1 cellular context compared by ENCODE assay signal in the genomic region with DNA sequence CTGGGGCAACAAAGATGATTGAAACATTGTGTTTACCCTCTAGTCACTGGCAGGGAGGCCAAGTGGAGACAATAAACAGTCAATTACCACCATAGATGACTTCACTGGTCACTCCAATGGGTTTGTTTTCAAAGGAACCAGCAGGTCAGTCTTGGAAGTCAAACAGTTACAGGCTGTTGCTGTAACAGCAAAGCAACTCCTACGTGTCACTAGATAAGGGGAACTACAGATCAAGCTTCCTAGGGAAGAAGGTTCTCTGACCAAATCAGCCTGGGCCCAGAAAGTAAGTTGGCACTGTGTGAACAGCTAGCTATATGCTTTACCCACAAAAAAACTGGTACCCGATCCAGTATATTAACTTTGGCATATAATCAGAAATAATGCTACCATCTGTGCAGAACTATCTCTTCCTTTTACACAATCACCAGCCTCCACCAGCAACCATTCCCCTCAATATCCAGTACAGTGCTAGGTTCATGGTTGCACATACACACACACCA.
TF ChIP-seq lines count a peak whose summit lies in the region.

No MANE protein-coding gene starts in this region.

TF ChIP-seq in K562, 482 proteins besides CTCF, POLR2A, EP300 and RAD21 (continued from another document and continues in another):
- TF ChIP-seq RBM14 (IDR thresholded peaks at IDR 0.05; ENCODE audit: borderline replicate concordance, insufficient read depth, low read depth, low read length) (no peak), TFAM (CRISPR knock-in tag; conservative IDR thresholded peaks at IDR 0.05) (no peak), KLF16 (IDR thresholded peaks at IDR 0.05) (no peak), ETV5 (CRISPR knock-in tag; IDR thresholded peaks at IDR 0.05; ENCODE audit: low read depth) (no peak), ZNF644 (tag; IDR thresholded peaks at IDR 0.05; ENCODE audit: low read depth) (no peak), EHMT2 (IDR thresholded peaks at IDR 0.05) (peak; percentile 40; the same call in 1 of the 2 replicates), ZNF75A (CRISPR knock-in tag; IDR thresholded peaks at IDR 0.05) (no peak), ZNF696 (CRISPR knock-in tag; conservative IDR thresholded peaks at IDR 0.05) (no peak), KDM4B (IDR thresholded peaks at IDR 0.05; ENCODE audit: borderline replicate concordance in 2 of 2, low read depth in 1 of 2) (no peak), MXI1 (IDR thresholded peaks at IDR 0.05; ENCODE audit: low read depth, low read length) (no peak), CAMTA2 (CRISPR knock-in tag; conservative IDR thresholded peaks at IDR 0.05) (no peak), FIP1L1 (IDR thresholded peaks at IDR 0.05; ENCODE audit: low read depth, low read length, poor library complexity, severe bottlenecking) (no peak), BCOR (IDR thresholded peaks at IDR 0.05) (no peak), ZBTB17 (CRISPR knock-in tag; IDR thresholded peaks at IDR 0.05) (no peak), CC2D1A (IDR thresholded peaks at IDR 0.05) (no peak), SRSF1 (IDR thresholded peaks at IDR 0.05; ENCODE audit: low read depth, low read length) (no peak), SOX6 (IDR thresholded peaks at IDR 0.05) (peak; percentile 51; the same call in 1 of the 2 replicates), NELFE (IDR thresholded peaks at IDR 0.05; ENCODE audit: insufficient read depth, insufficient read length) (no peak), ZNF263 (CRISPR knock-in tag; IDR thresholded peaks at IDR 0.05; ENCODE audit: borderline replicate concordance) (no peak), SMARCA4 (IDR thresholded peaks at IDR 0.05) (0 out of 2 replicates have a peak, but pooled peaks have one; percentile 46), PURB (CRISPR knock-in tag; IDR thresholded peaks at IDR 0.05; ENCODE audit: low read depth) (no peak), ZNF76 (CRISPR knock-in tag; IDR thresholded peaks at IDR 0.05; ENCODE audit: borderline replicate concordance) (no peak), SIX5 (IDR thresholded peaks at IDR 0.05; ENCODE audit: borderline replicate concordance in 1 of 2, insufficient read depth in 1 of 2, low read depth in 1 of 2, low read length in 2 of 2) (no peak), ZC3H11A (IDR thresholded peaks at IDR 0.05; ENCODE audit: low read depth, low read length) (no peak), ZNF12 (CRISPR knock-in tag; IDR thresholded peaks at IDR 0.05) (no peak), CBX2 (IDR thresholded peaks at IDR 0.05; ENCODE audit: insufficient read depth, low read length, poor library complexity, severe bottlenecking) (no peak), MECOM (CRISPR knock-in tag; IDR thresholded peaks at IDR 0.05) (peak; percentile 71; the same call in 1 of the 2 replicates)
- TF ChIP-seq, protein P1, sequence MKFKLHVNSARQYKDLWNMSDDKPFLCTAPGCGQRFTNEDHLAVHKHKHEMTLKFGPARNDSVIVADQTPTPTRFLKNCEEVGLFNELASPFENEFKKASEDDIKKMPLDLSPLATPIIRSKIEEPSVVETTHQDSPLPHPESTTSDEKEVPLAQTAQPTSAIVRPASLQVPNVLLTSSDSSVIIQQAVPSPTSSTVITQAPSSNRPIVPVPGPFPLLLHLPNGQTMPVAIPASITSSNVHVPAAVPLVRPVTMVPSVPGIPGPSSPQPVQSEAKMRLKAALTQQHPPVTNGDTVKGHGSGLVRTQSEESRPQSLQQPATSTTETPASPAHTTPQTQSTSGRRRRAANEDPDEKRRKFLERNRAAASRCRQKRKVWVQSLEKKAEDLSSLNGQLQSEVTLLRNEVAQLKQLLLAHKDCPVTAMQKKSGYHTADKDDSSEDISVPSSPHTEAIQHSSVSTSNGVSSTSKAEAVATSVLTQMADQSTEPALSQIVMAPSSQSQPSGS (CRISPR knock-in tag; IDR thresholded peaks at IDR 0.05) = no peak
- TF ChIP-seq, protein P2, sequence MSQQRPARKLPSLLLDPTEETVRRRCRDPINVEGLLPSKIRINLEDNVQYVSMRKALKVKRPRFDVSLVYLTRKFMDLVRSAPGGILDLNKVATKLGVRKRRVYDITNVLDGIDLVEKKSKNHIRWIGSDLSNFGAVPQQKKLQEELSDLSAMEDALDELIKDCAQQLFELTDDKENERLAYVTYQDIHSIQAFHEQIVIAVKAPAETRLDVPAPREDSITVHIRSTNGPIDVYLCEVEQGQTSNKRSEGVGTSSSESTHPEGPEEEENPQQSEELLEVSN (IDR thresholded peaks at IDR 0.05; ENCODE audit: borderline replicate concordance in 1 of 2, extremely low read depth in 1 of 2, insufficient read depth in 1 of 2, insufficient read length in 1 of 2, low read depth in 1 of 2, low read length in 1 of 2, poor library complexity in 1 of 2, severe bottlenecking in 1 of 2) = no peak
- TF ChIP-seq, protein P3, sequence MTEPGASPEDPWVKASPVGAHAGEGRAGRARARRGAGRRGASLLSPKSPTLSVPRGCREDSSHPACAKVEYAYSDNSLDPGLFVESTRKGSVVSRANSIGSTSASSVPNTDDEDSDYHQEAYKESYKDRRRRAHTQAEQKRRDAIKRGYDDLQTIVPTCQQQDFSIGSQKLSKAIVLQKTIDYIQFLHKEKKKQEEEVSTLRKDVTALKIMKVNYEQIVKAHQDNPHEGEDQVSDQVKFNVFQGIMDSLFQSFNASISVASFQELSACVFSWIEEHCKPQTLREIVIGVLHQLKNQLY (CRISPR knock-in tag; conservative IDR thresholded peaks at IDR 0.05) = no peak
- TF ChIP-seq, protein P4, sequence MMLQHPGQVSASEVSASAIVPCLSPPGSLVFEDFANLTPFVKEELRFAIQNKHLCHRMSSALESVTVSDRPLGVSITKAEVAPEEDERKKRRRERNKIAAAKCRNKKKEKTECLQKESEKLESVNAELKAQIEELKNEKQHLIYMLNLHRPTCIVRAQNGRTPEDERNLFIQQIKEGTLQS (IDR thresholded peaks at IDR 0.05) = peak; percentile 55; the same call in 1 of the 2 replicates
- TF ChIP-seq, protein P4 (CRISPR knock-in tag; conservative IDR thresholded peaks at IDR 0.05) = no peak
- TF ChIP-seq, protein P5, sequence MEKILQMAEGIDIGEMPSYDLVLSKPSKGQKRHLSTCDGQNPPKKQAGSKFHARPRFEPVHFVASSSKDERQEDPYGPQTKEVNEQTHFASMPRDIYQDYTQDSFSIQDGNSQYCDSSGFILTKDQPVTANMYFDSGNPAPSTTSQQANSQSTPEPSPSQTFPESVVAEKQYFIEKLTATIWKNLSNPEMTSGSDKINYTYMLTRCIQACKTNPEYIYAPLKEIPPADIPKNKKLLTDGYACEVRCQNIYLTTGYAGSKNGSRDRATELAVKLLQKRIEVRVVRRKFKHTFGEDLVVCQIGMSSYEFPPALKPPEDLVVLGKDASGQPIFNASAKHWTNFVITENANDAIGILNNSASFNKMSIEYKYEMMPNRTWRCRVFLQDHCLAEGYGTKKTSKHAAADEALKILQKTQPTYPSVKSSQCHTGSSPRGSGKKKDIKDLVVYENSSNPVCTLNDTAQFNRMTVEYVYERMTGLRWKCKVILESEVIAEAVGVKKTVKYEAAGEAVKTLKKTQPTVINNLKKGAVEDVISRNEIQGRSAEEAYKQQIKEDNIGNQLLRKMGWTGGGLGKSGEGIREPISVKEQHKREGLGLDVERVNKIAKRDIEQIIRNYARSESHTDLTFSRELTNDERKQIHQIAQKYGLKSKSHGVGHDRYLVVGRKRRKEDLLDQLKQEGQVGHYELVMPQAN (IDR thresholded peaks at IDR 0.05; ENCODE audit: borderline replicate concordance) = no peak
- TF ChIP-seq, protein P6, sequence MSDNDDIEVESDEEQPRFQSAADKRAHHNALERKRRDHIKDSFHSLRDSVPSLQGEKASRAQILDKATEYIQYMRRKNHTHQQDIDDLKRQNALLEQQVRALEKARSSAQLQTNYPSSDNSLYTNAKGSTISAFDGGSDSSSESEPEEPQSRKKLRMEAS (CRISPR knock-in tag; IDR thresholded peaks at IDR 0.05) = no peak
- TF ChIP-seq, protein P7, sequence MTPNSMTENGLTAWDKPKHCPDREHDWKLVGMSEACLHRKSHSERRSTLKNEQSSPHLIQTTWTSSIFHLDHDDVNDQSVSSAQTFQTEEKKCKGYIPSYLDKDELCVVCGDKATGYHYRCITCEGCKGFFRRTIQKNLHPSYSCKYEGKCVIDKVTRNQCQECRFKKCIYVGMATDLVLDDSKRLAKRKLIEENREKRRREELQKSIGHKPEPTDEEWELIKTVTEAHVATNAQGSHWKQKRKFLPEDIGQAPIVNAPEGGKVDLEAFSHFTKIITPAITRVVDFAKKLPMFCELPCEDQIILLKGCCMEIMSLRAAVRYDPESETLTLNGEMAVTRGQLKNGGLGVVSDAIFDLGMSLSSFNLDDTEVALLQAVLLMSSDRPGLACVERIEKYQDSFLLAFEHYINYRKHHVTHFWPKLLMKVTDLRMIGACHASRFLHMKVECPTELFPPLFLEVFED (CRISPR knock-in tag; conservative IDR thresholded peaks at IDR 0.05) = 0 out of 2 replicates have a peak, but pooled peaks have one; percentile 14
- TF ChIP-seq, protein P8, sequence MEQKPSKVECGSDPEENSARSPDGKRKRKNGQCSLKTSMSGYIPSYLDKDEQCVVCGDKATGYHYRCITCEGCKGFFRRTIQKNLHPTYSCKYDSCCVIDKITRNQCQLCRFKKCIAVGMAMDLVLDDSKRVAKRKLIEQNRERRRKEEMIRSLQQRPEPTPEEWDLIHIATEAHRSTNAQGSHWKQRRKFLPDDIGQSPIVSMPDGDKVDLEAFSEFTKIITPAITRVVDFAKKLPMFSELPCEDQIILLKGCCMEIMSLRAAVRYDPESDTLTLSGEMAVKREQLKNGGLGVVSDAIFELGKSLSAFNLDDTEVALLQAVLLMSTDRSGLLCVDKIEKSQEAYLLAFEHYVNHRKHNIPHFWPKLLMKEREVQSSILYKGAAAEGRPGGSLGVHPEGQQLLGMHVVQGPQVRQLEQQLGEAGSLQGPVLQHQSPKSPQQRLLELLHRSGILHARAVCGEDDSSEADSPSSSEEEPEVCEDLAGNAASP (IDR thresholded peaks at IDR 0.05) = no peak
- TF ChIP-seq, protein P9, sequence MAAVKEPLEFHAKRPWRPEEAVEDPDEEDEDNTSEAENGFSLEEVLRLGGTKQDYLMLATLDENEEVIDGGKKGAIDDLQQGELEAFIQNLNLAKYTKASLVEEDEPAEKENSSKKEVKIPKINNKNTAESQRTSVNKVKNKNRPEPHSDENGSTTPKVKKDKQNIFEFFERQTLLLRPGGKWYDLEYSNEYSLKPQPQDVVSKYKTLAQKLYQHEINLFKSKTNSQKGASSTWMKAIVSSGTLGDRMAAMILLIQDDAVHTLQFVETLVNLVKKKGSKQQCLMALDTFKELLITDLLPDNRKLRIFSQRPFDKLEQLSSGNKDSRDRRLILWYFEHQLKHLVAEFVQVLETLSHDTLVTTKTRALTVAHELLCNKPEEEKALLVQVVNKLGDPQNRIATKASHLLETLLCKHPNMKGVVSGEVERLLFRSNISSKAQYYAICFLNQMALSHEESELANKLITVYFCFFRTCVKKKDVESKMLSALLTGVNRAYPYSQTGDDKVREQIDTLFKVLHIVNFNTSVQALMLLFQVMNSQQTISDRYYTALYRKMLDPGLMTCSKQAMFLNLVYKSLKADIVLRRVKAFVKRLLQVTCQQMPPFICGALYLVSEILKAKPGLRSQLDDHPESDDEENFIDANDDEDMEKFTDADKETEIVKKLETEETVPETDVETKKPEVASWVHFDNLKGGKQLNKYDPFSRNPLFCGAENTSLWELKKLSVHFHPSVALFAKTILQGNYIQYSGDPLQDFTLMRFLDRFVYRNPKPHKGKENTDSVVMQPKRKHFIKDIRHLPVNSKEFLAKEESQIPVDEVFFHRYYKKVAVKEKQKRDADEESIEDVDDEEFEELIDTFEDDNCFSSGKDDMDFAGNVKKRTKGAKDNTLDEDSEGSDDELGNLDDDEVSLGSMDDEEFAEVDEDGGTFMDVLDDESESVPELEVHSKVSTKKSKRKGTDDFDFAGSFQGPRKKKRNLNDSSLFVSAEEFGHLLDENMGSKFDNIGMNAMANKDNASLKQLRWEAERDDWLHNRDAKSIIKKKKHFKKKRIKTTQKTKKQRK (IDR thresholded peaks at IDR 0.05; ENCODE audit: borderline replicate concordance, low read depth, low read length) = no peak
- TF ChIP-seq, protein P10, sequence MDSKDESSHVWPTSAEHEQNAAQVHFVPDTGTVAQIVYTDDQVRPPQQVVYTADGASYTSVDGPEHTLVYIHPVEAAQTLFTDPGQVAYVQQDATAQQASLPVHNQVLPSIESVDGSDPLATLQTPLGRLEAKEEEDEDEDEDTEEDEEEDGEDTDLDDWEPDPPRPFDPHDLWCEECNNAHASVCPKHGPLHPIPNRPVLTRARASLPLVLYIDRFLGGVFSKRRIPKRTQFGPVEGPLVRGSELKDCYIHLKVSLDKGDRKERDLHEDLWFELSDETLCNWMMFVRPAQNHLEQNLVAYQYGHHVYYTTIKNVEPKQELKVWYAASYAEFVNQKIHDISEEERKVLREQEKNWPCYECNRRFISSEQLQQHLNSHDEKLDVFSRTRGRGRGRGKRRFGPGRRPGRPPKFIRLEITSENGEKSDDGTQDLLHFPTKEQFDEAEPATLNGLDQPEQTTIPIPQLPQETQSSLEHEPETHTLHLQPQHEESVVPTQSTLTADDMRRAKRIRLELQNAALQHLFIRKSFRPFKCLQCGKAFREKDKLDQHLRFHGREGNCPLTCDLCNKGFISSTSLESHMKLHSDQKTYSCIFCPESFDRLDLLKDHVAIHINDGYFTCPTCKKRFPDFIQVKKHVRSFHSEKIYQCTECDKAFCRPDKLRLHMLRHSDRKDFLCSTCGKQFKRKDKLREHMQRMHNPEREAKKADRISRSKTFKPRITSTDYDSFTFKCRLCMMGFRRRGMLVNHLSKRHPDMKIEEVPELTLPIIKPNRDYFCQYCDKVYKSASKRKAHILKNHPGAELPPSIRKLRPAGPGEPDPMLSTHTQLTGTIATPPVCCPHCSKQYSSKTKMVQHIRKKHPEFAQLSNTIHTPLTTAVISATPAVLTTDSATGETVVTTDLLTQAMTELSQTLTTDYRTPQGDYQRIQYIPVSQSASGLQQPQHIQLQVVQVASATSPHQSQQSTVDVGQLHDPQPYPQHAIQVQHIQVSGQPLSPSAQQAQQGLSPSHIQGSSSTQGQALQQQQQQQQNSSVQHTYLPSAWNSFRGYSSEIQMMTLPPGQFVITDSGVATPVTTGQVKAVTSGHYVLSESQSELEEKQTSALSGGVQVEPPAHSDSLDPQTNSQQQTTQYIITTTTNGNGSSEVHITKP (IDR thresholded peaks at IDR 0.05; ENCODE audit: partially characterized antibody) = no peak
- TF ChIP-seq, protein P11, sequence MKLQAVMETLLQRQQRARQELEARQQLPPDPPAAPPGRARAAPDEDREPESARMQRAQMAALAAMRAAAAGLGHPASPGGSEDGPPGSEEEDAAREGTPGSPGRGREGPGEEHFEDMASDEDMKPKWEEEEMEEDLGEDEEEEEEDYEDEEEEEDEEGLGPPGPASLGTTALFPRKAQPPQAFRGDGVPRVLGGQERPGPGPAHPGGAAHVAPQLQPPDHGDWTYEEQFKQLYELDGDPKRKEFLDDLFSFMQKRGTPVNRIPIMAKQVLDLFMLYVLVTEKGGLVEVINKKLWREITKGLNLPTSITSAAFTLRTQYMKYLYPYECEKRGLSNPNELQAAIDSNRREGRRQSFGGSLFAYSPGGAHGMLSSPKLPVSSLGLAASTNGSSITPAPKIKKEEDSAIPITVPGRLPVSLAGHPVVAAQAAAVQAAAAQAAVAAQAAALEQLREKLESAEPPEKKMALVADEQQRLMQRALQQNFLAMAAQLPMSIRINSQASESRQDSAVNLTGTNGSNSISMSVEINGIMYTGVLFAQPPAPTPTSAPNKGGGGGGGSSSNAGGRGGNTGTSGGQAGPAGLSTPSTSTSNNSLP (IDR thresholded peaks at IDR 0.05; ENCODE audit: borderline replicate concordance, low read depth, low read length) = no peak
